ENCODE assay signal across 9 cellular contexts in genomic region chr11:125433454-125434121, GRCh38.
A peak's percentile ranks its signal among the peaks of the same experiment; 100 is the strongest.
DNase-seq lines count a peak whose midpoint lies in the region; ATAC-seq, FAIRE-seq and TF ChIP-seq lines count a peak whose summit lies in the region.
"Had no signal": no experiment of that assay in that cellular context is flagged by ENCODE, and none has a peak within 500 bp of the region (broad histone marks: within the 10 kb centered on the region; RNA-seq: fewer than 3 reads in every experiment).

No MANE protein-coding gene starts in this region.

- 23 to 36% methylated on average over 11 of the region's 11 CpGs for WGBS in pancreas, 2 donors

- CTCF ChIA-PET in activated CD8-positive, alpha-beta T cell treated with anti-CD3 and anti-CD28 coated beads, Interleukin-2, amount 10 ng/mL, durations not matched to agents 7 days and 5 days (lab: Charles Lee), result interaction anchor here (1.6 to 2.1 kb wide), 3 partner anchors 10 to 29 kb away, joined by 4 to 9 read pairs (median 6); no protein-coding TSS in a partner anchor
- CTCF ChIA-PET in CD8-positive, alpha-beta T cell (lab: Charles Lee), result interaction anchor here (0.8 kb wide), 1 partner anchor 11 kb away, joined by 3 read pairs; no protein-coding TSS in a partner anchor

- intact Hi-C loops in head of caudate nucleus (cut with DNase I), result loop anchor here (10.0 kb wide), 1 partner anchor 141 kb away; no protein-coding TSS in a partner anchor
- intact Hi-C loops in pancreas (cut with DNase I), result no loop called here
- intact Hi-C loops in CD8-positive, alpha-beta T cell (cut with DNase I, micrococcal nuclease), result no loop called here

- no peak overlapping the region for H3K4me3 ChIP-seq in pancreas
- H3K4me3 ChIP-seq in CD8-positive, alpha-beta T cell (ENCODE audit: low read depth, low read length), result no peak overlapping the region

- H3K27me3 Mint-ChIP-seq in activated CD8-positive, alpha-beta T cell treated with anti-CD3 and anti-CD28 coated beads, Interleukin-2, amount 10 ng/mL, durations not matched to agents 7 days and 5 days (ENCODE audit: low read depth), result peaks cover 13% of the 10 kb centered on the region
- peaks cover 24% of the 10 kb centered on the region for H3K27me3 Mint-ChIP-seq in CD8-positive, alpha-beta T cell (ENCODE audit: low read depth)

- no peaks in the 10 kb centered on the region for H3K27me3 ChIP-seq in pancreas
- H3K27me3 ChIP-seq in CD8-positive, alpha-beta T cell (ENCODE audit: insufficient read depth, low read length), result no peaks in the 10 kb centered on the region

- no peak overlapping the region for H3K27ac Mint-ChIP-seq in activated CD8-positive, alpha-beta T cell treated with anti-CD3 and anti-CD28 coated beads, Interleukin-2, amount 10 ng/mL, durations not matched to agents 7 days and 5 days
- H3K27ac Mint-ChIP-seq in CD8-positive, alpha-beta T cell, result no peak overlapping the region

- DNase-seq in C1 segment of cervical spinal cord (lab: John Stamatoyannopoulos, UW) (peak in 11 of 14 donors; percentile 18 to 58 (median 41)), KG1 (lab: John Stamatoyannopoulos, UW) (peak; percentile 7), head of caudate nucleus (peak; percentile 39 to 89 (median 71)), pancreas (peak in 1 of 6 donors; percentile 20)
- peak; percentile 27 for DNase-seq in activated CD8-positive, alpha-beta T cell treated with anti-CD3 and anti-CD28 coated beads, Interleukin-2, amount 10 ng/mL, durations not matched to agents 7 days and 5 days
- no peak for DNase-seq in CD8-positive, alpha-beta T cell
- no peak for DNase-seq in activated CD4-positive, CD25-positive, alpha-beta regulatory T cell treated with anti-CD3 and anti-CD28 coated beads, Interleukin-2, amount 50 U/mL, for 72 hours
- DNase-seq: natural killer cell had no signal

- H3K27ac ChIP-seq in pancreas, result no peak overlapping the region
- H3K27ac ChIP-seq in CD8-positive, alpha-beta T cell (ENCODE audit: low read depth, low read length), result no peak overlapping the region

- POLR2A ChIA-PET in activated CD8-positive, alpha-beta T cell treated with anti-CD3 and anti-CD28 coated beads, Interleukin-2, amount 10 ng/mL, durations not matched to agents 7 days and 5 days (lab: Charles Lee), result no interaction called here
- POLR2A ChIA-PET in CD8-positive, alpha-beta T cell (lab: Charles Lee), result no interaction called here

- H3K9me3 ChIP-seq in pancreas, result no peaks in the 10 kb centered on the region
- H3K9me3 ChIP-seq in CD8-positive, alpha-beta T cell (ENCODE audit: low read length), result no peaks in the 10 kb centered on the region

- no peaks in the 10 kb centered on the region for H3K4me1 ChIP-seq in pancreas
- H3K4me1 ChIP-seq in CD8-positive, alpha-beta T cell (ENCODE audit: insufficient read depth, low read length), result no peaks in the 10 kb centered on the region

- H3K36me3 ChIP-seq in pancreas, result no peaks in the 10 kb centered on the region
- H3K36me3 ChIP-seq in CD8-positive, alpha-beta T cell (ENCODE audit: insufficient read depth, low read length), result no peaks in the 10 kb centered on the region

- ATAC-seq in GM18868 (IDR thresholded peaks at IDR 0.05; ENCODE audit: unreplicated experiment), result peak; percentile 83
- peak; percentile 47 for ATAC-seq in activated CD8-positive, alpha-beta T cell treated with anti-CD3 and anti-CD28 coated beads, Interleukin-2, amount 10 ng/mL, durations not matched to agents 7 days and 5 days
- ATAC-seq in pancreas, result peak in 3 of 4 donors; percentile 83 to 89 (median 86)
- ATAC-seq in CD8-positive, alpha-beta T cell, result no peak

- H3K4me3 Mint-ChIP-seq in activated CD8-positive, alpha-beta T cell treated with anti-CD3 and anti-CD28 coated beads, Interleukin-2, amount 10 ng/mL, durations not matched to agents 7 days and 5 days, result no peak overlapping the region
- H3K4me3 Mint-ChIP-seq in CD8-positive, alpha-beta T cell, result no peak overlapping the region
- H3K4me3 Mint-ChIP-seq: natural killer cell had no signal

- no peaks in the 10 kb centered on the region for H3K9me3 Mint-ChIP-seq in activated CD8-positive, alpha-beta T cell treated with anti-CD3 and anti-CD28 coated beads, Interleukin-2, amount 10 ng/mL, durations not matched to agents 7 days and 5 days (ENCODE audit: insufficient read depth)
- H3K9me3 Mint-ChIP-seq in CD8-positive, alpha-beta T cell, result no peaks in the 10 kb centered on the region
- H3K9me3 Mint-ChIP-seq: natural killer cell had no signal

- peaks cover 3% of the 10 kb centered on the region for H3K4me1 Mint-ChIP-seq in activated CD8-positive, alpha-beta T cell treated with anti-CD3 and anti-CD28 coated beads, Interleukin-2, amount 10 ng/mL, durations not matched to agents 7 days and 5 days (ENCODE audit: low read depth)
- peaks cover 8% of the 10 kb centered on the region for H3K4me1 Mint-ChIP-seq in CD8-positive, alpha-beta T cell (ENCODE audit: low read depth)

- FAIRE-seq in pancreas (lab: Jason Lieb, UNC), result no peak

- H3K36me3 Mint-ChIP-seq in activated CD8-positive, alpha-beta T cell treated with anti-CD3 and anti-CD28 coated beads, Interleukin-2, amount 10 ng/mL, durations not matched to agents 7 days and 5 days (ENCODE audit: low read depth), result no peaks in the 10 kb centered on the region
- H3K36me3 Mint-ChIP-seq in CD8-positive, alpha-beta T cell, result no peaks in the 10 kb centered on the region
- H3K36me3 Mint-ChIP-seq: natural killer cell had no signal

- TF ChIP-seq CTCF in pancreas (IDR thresholded peaks at IDR 0.05), result peak in 2 of 4 donors; percentile 14 to 22
- no peak for TF ChIP-seq CTCF in CD8-positive, alpha-beta T cell (IDR thresholded peaks at IDR 0.05)

Comparison
In these comparisons a context has a peak if more than half of its experiments do, and no peak if none do; other contexts are left out.
1. DNase-seq: peak in C1 segment of cervical spinal cord (11 of 14), KG1 (single experiment), activated CD8-positive, alpha-beta T cell treated with anti-CD3 and anti-CD28 coated beads, Interleukin-2, amount 10 ng/mL, durations not matched to agents 7 days and 5 days (single experiment) and head of caudate nucleus (42 of 42); none in CD8-positive, alpha-beta T cell (0 of 7) and activated CD4-positive, CD25-positive, alpha-beta regulatory T cell treated with anti-CD3 and anti-CD28 coated beads, Interleukin-2, amount 50 U/mL, for 72 hours (single experiment).